In genomic region chr2:112692914-112693313, GRCh38 we compare ENCODE assay signal across 11 cellular contexts. TPM values are rescaled to one million over a fixed set of nuclear protein-coding genes. Genes with fewer than 3 reads are reported as not detected.
DNase-seq lines count a peak whose midpoint lies in the region; ATAC-seq and TF ChIP-seq lines count a peak whose summit lies in the region.
"Had no signal": no experiment of that assay in that cellular context is flagged by ENCODE, and none has a peak within 500 bp of the region (broad histone marks: within the 10 kb centered on the region; RNA-seq: fewer than 3 reads in every experiment).

No MANE protein-coding gene starts in this region.

- peaks cover 11% of the 10 kb centered on the region for H3K4me1 ChIP-seq in BLaER1
- peaks cover 14% of the 10 kb centered on the region for H3K4me1 ChIP-seq in HUES6 (ENCODE audit: control insufficient read depth, insufficient read depth, low read length)

- H3K4me2 ChIP-seq in BLaER1 = peak overlapping the region; percentile 28

- no peaks in the 10 kb centered on the region for H4K20me1 ChIP-seq in BLaER1

- H3K36me3 ChIP-seq in BLaER1 (no peaks in the 10 kb centered on the region), HUES6 (ENCODE audit: control insufficient read depth, insufficient read depth, low read length) (no peaks in the 10 kb centered on the region)

- H3K27ac Mint-ChIP-seq in activated naive CD8-positive, alpha-beta T cell treated with anti-CD3 and anti-CD28 coated beads, Interleukin-2, amount 50 U/mL, for 24 hours = peak overlapping the region; percentile 77

- H3K9ac ChIP-seq in BLaER1 = no peak overlapping the region
- peak overlapping the region; percentile 26 for H3K9ac ChIP-seq in HUES6 (ENCODE audit: low read length)

- H3K4me1 Mint-ChIP-seq in activated naive CD8-positive, alpha-beta T cell treated with anti-CD3 and anti-CD28 coated beads, Interleukin-2, amount 50 U/mL, for 24 hours = peaks cover 34% of the 10 kb centered on the region

- peak overlapping the region; percentile 24 for H3K4me3 Mint-ChIP-seq in activated naive CD8-positive, alpha-beta T cell treated with anti-CD3 and anti-CD28 coated beads, Interleukin-2, amount 50 U/mL, for 24 hours

- H3K36me3 Mint-ChIP-seq in activated naive CD8-positive, alpha-beta T cell treated with anti-CD3 and anti-CD28 coated beads, Interleukin-2, amount 50 U/mL, for 24 hours (ENCODE audit: low read depth) = no peaks in the 10 kb centered on the region

- TF ChIP-seq CTCF in omental fat pad (IDR thresholded peaks at IDR 0.05) = no peak

- peak; percentile 46 for ATAC-seq in activated naive CD8-positive, alpha-beta T cell treated with anti-CD3 and anti-CD28 coated beads, Interleukin-2, amount 50 U/mL, for 24 hours
- peak; percentile 31 for ATAC-seq in omental fat pad (ENCODE audit: low FRiP score)
- ATAC-seq in HG03039 (IDR thresholded peaks at IDR 0.05; ENCODE audit: unreplicated experiment) = no peak
- no peak for ATAC-seq in GM18505 (IDR thresholded peaks at IDR 0.05; ENCODE audit: unreplicated experiment)
- no peak for ATAC-seq in HG03469 (IDR thresholded peaks at IDR 0.05; ENCODE audit: unreplicated experiment)

- DNase-seq in activated naive CD8-positive, alpha-beta T cell treated with anti-CD3 and anti-CD28 coated beads, Interleukin-2, amount 50 U/mL, for 24 hours = peak; percentile 53
- DNase-seq in omental fat pad (ENCODE audit: low spot score) (no peak), mucosa of gallbladder (ENCODE audit: low spot score) (no peak)
- DNase-seq: foreskin melanocyte, occipital lobe had no signal

- H3K4me3 ChIP-seq in BLaER1 (no peak overlapping the region), HUES6 (ENCODE audit: low read depth, low read length) (no peak overlapping the region)

- no peak for TF ChIP-seq POLR2A in GM18505 (IDR thresholded peaks at IDR 0.05; ENCODE audit: borderline replicate concordance, extremely low read depth, insufficient read depth, insufficient read length)

- H3K27me3 Mint-ChIP-seq in activated naive CD8-positive, alpha-beta T cell treated with anti-CD3 and anti-CD28 coated beads, Interleukin-2, amount 50 U/mL, for 24 hours = no peaks in the 10 kb centered on the region

- no peaks in the 10 kb centered on the region for H3K27me3 ChIP-seq in BLaER1
- H3K27me3 ChIP-seq in HUES6 (ENCODE audit: control insufficient read depth, insufficient read depth, low read length) = no peaks in the 10 kb centered on the region

- H3K9me3 Mint-ChIP-seq in activated naive CD8-positive, alpha-beta T cell treated with anti-CD3 and anti-CD28 coated beads, Interleukin-2, amount 50 U/mL, for 24 hours = no peaks in the 10 kb centered on the region

- no peaks in the 10 kb centered on the region for H3K9me3 ChIP-seq in BLaER1
- H3K9me3 ChIP-seq in HUES6 (ENCODE audit: control insufficient read depth, insufficient read depth, low read depth, low read length) = no peaks in the 10 kb centered on the region

- H3K27ac ChIP-seq in BLaER1 (0 out of 2 replicates have a peak overlapping the region, but pooled peaks have one; percentile 30), HUES6 (ENCODE audit: low read depth, low read length) (no peak overlapping the region)

RNA-seq across cellular contexts. Expression of gene NT5DC4, which starts 27.9 kb away (rescaled TPM):
- total RNA-seq in omental fat pad (under 1 TPM in 1 of 4 donors, not detected in 3; 0.56 TPM), mucosa of gallbladder (0.12 TPM)
- total RNA-seq: H4, occipital lobe had no signal

RNA-seq across cellular contexts. Expression of gene SLC20A1, which starts 47.2 kb away (rescaled TPM):
- total RNA-seq in omental fat pad (100 to 1,000 TPM in 2 of 4 donors, 10 to 100 TPM in 2; 33.1 to 299 (median 88.2) TPM), mucosa of gallbladder (30.8 TPM)

Comparison
In these comparisons a context has a peak if more than half of its experiments do, and no peak if none do; other contexts are left out.
1. ATAC-seq: peak in activated naive CD8-positive, alpha-beta T cell treated with anti-CD3 and anti-CD28 coated beads, Interleukin-2, amount 50 U/mL, for 24 hours (single experiment) and omental fat pad (single experiment); none in HG03039 (single experiment), GM18505 (single experiment) and HG03469 (single experiment).